9 cellular contexts compared by ENCODE assay signal in genomic region chr2:224973112-224974016, GRCh38.
DNase-seq lines count a peak whose midpoint lies in the region; ATAC-seq and TF ChIP-seq lines count a peak whose summit lies in the region.
"Had no signal": no experiment of that assay in that cellular context is flagged by ENCODE, and none has a peak within 500 bp of the region (broad histone marks: within the 10 kb centered on the region; RNA-seq: fewer than 3 reads in every experiment).

No MANE protein-coding gene starts in this region.

- ATAC-seq in GM18909 (IDR thresholded peaks at IDR 0.05; ENCODE audit: poor library complexity, unreplicated experiment) = peak; percentile 48

- peak overlapping the region in 1 of 2 donors; percentile 6 for H3K9ac ChIP-seq in colonic mucosa (ENCODE audit: low read depth in 2 of 2, low read length in 2 of 2)

- no peaks in the 10 kb centered on the region for H3K36me3 ChIP-seq in colonic mucosa
- no peaks in the 10 kb centered on the region for H3K36me3 ChIP-seq in spleen
- H3K36me3 ChIP-seq: neutrophil had no signal

- H3K4me1 ChIP-seq in colonic mucosa (no peaks in the 10 kb centered on the region), spleen (peaks cover 10 to 98% (median 72%) of the 10 kb centered on the region in 6 donors)

- in situ Hi-C loops in GM13977 (cut with MboI; ENCODE audit: low pct_unique_long_range_greater_than_20kb, low sequenced_read_pairs, unreplicated experiment) = no loop called here

- intact Hi-C loops in colonic mucosa (cut with DNase I) (no loop called here), spleen (cut with DNase I; ENCODE audit: low total_unique reads) (no loop called here), posterior cingulate gyrus (cut with DNase I) (no loop called here)

- no peak for TF ChIP-seq CTCF in colonic mucosa (IDR thresholded peaks at IDR 0.05)
- TF ChIP-seq CTCF in spleen (IDR thresholded peaks at IDR 0.05 in 8 of 11, conservative IDR thresholded peaks at IDR 0.05 in 3 of 11) = no peak
- TF ChIP-seq CTCF in GM13977 (IDR thresholded peaks at IDR 0.05; ENCODE audit: extremely low read depth, insufficient read depth, missing control alignments) = no peak

- H3K9me3 ChIP-seq in colonic mucosa (no peaks in the 10 kb centered on the region), spleen (no peaks in the 10 kb centered on the region)
- H3K9me3 ChIP-seq: neutrophil had no signal

- no peak for TF ChIP-seq POLR2A in spleen (IDR thresholded peaks at IDR 0.05)

- 74 to 83% (median 75%) methylated on average over 10 of the region's 10 CpGs for WGBS in spleen, 5 donors

- DNase-seq in HK-2 (ENCODE audit: unreplicated experiment) = peak; percentile 10
- DNase-seq in colonic mucosa = peak; percentile 68
- no peak for DNase-seq in spleen
- DNase-seq in posterior cingulate gyrus = no peak
- DNase-seq in NCI-H1930 (lab: John Stamatoyannopoulos, UW) = no peak
- no peak for DNase-seq in GM13977 (ENCODE audit: low spot score)

- H3K27me3 ChIP-seq in colonic mucosa = no peaks in the 10 kb centered on the region
- no peaks in the 10 kb centered on the region for H3K27me3 ChIP-seq in spleen (replicated peaks in 1 of 7)
- H3K27me3 ChIP-seq: neutrophil had no signal

- H3K27ac ChIP-seq in colonic mucosa (peak overlapping the region; percentile 38), spleen (peak overlapping the region; percentile 21 to 82 (median 72))
- H3K27ac ChIP-seq: neutrophil, RWPE1 had no signal

- H3K4me3 ChIP-seq in colonic mucosa = no peak overlapping the region
- no peak overlapping the region for H3K4me3 ChIP-seq in spleen

Comparison
In these comparisons a context has a peak if more than half of its experiments do, and no peak if none do; other contexts are left out.
1. DNase-seq: peak in HK-2 (single experiment) and colonic mucosa (single experiment); none in spleen (single experiment), posterior cingulate gyrus (0 of 10), NCI-H1930 (0 of 2) and GM13977 (single experiment).